ENCODE assay signal across 5 cellular contexts in genomic region chr2:44249269-44249668, GRCh38. TPM values are rescaled to one million over a fixed set of nuclear protein-coding genes. Genes with fewer than 3 reads are reported as not detected.
"Had no signal": no experiment of that assay in that cellular context is flagged by ENCODE, and none has a peak within 500 bp of the region (broad histone marks: within the 10 kb centered on the region; RNA-seq: fewer than 3 reads in every experiment).

No MANE protein-coding gene starts in this region.

RNA-seq across cellular contexts. Expression of gene SLC3A1, which starts 26.0 kb away (rescaled TPM):
- total RNA-seq: activated CD4-positive, alpha-beta T cell treated with anti-CD3 and anti-CD28 coated beads for 36 hours; activated CD8-positive, alpha-beta T cell treated with anti-CD3 and anti-CD28 coated beads, Interleukin-2, amount 10 ng/mL, durations not matched to agents 7 days and 5 days; bronchial epithelial cell; cardiac muscle cell; chondrocyte had no signal
